ENCODE assay signal across 13 cellular contexts in genomic region chr19:42942187-42942789, GRCh38. TPM values are rescaled to one million over a fixed set of nuclear protein-coding genes. Genes with fewer than 3 reads are reported as not detected.
DNase-seq lines count a peak whose midpoint lies in the region; ATAC-seq and TF ChIP-seq lines count a peak whose summit lies in the region.
"Had no signal": no experiment of that assay in that cellular context is flagged by ENCODE, and none has a peak within 500 bp of the region (broad histone marks: within the 10 kb centered on the region; RNA-seq: fewer than 3 reads in every experiment).

No MANE protein-coding gene starts in this region.

- no peak overlapping the region for H3K4me3 ChIP-seq in Panc1 (ENCODE audit: low read depth in 2 of 2, low read length in 2 of 2)
- H3K4me3 ChIP-seq: transverse colon had no signal

- DNase-seq in AG09319 (ENCODE audit: extremely low read depth, low read depth) (no peak), Panc1 (ENCODE audit: low read depth, low spot score) (no peak), fibroblast of peridontal ligament (ENCODE audit: extremely low read depth) (peak; percentile 14), NCI-H1436 (lab: John Stamatoyannopoulos, UW) (no peak)
- no peak for DNase-seq in activated naive CD4-positive, alpha-beta T cell treated with anti-CD3 and anti-CD28 coated beads, Interleukin-2, amount 50 U/mL, for 72 hours (ENCODE audit: low spot score in 2 of 2)
- DNase-seq: NCI-H2171 treated with DMSO at 0.1 percent for 48 hours, transverse colon had no signal

- H3K9me3 Mint-ChIP-seq in activated naive CD4-positive, alpha-beta T cell treated with anti-CD3 and anti-CD28 coated beads, Interleukin-2, amount 50 U/mL, for 72 hours, result no peaks in the 10 kb centered on the region
- H3K9me3 Mint-ChIP-seq: dendritic cell treated with granulocyte-macrophage colony-stimulating factor and Interleukin-4, amounts not matched to agents 40 ng/mL and 50 ng/mL, for 4 days; T-helper 1 cell treated with Interleukin-12 subunit alpha and Interleukin-12 subunit beta and Interleukin-4 antibody, amounts not matched to agents 30 μg/mL and 1 μg/mL, for 36 hours had no signal

- no peaks in the 10 kb centered on the region for H3K36me3 Mint-ChIP-seq in activated naive CD4-positive, alpha-beta T cell treated with anti-CD3 and anti-CD28 coated beads, Interleukin-2, amount 50 U/mL, for 72 hours

- POLR2A ChIA-PET in Panc1 (lab: Charles Lee), result no interaction called here

- no TSS peak for BruUV-seq in Panc1 (replicated peaks; lab: Mats Ljungman, UMichigan)

- intact Hi-C loops in Panc1 (cut with micrococcal nuclease; ENCODE audit: unreplicated experiment), result no loop called here

- ATAC-seq in Panc1 (no peak), HG03135 (IDR thresholded peaks at IDR 0.05; ENCODE audit: unreplicated experiment) (no peak), HG02981 (IDR thresholded peaks at IDR 0.05; ENCODE audit: unreplicated experiment) (no peak)
- ATAC-seq in activated naive CD4-positive, alpha-beta T cell treated with anti-CD3 and anti-CD28 coated beads, Interleukin-2, amount 50 U/mL, for 72 hours, result no peak

- TF ChIP-seq CTCF in AG09319 (IDR thresholded peaks at IDR 0.05; ENCODE audit: low read depth, low read length), result peak; percentile 45
- 0 out of 2 replicates have a peak, but pooled peaks have one; percentile 2 for TF ChIP-seq CTCF in GM12874 (IDR thresholded peaks at IDR 0.05; ENCODE audit: insufficient read depth, low read depth, low read length)
- peak; percentile 74 for TF ChIP-seq CTCF in Panc1 (IDR thresholded peaks at IDR 0.05)

- no peak overlapping the region for H3K27ac ChIP-seq in Panc1 (ENCODE audit: low read length)
- H3K27ac ChIP-seq: neutrophil, transverse colon had no signal

- no peaks in the 10 kb centered on the region for H3K9me3 ChIP-seq in Panc1 (ENCODE audit: control insufficient read depth, insufficient read depth, low read depth, low read length)
- H3K9me3 ChIP-seq: neutrophil, transverse colon had no signal

- no peaks in the 10 kb centered on the region for H3K36me3 ChIP-seq in Panc1 (ENCODE audit: control insufficient read depth, insufficient read depth, low read length)
- H3K36me3 ChIP-seq: neutrophil, transverse colon had no signal

- in situ Hi-C loops in Panc1 (cut with HindIII; ENCODE audit: low pct_unique_long_range_greater_than_20kb, low sequenced_read_pairs), result no loop called here

- H3K27me3 ChIP-seq in Panc1 (ENCODE audit: control insufficient read depth, insufficient read depth, low read length), result no peaks in the 10 kb centered on the region
- H3K27me3 ChIP-seq: neutrophil, transverse colon had no signal

- CTCF ChIA-PET in Panc1 (lab: Charles Lee), result interaction anchor here (0.6 kb wide), 1 partner anchor 924 kb away, joined by 7 read pairs; no protein-coding TSS in a partner anchor

- H3K4me1 ChIP-seq in Panc1 (ENCODE audit: control insufficient read depth, insufficient read depth, low read length), result no peaks in the 10 kb centered on the region
- H3K4me1 ChIP-seq: transverse colon had no signal

- H3K27ac Mint-ChIP-seq in activated naive CD4-positive, alpha-beta T cell treated with anti-CD3 and anti-CD28 coated beads, Interleukin-2, amount 50 U/mL, for 72 hours, result no peak overlapping the region
- H3K27ac Mint-ChIP-seq: dendritic cell treated with granulocyte-macrophage colony-stimulating factor and Interleukin-4, amounts not matched to agents 40 ng/mL and 50 ng/mL, for 4 days; T-helper 1 cell treated with Interleukin-12 subunit alpha and Interleukin-12 subunit beta and Interleukin-4 antibody, amounts not matched to agents 30 μg/mL and 1 μg/mL, for 36 hours had no signal

RNA-seq across cellular contexts. Expression of gene PSG7, which starts 5.3 kb away (rescaled TPM):
- not detected for total RNA-seq in Panc1 (2021; ENCODE audit: unreplicated experiment)
- polyA plus RNA-seq in Panc1 (2012; ENCODE audit: insufficient read length), result not detected
- total RNA-seq in activated naive CD4-positive, alpha-beta T cell treated with anti-CD3 and anti-CD28 coated beads, Interleukin-2, amount 50 U/mL, for 72 hours, result not detected
- total RNA-seq: transverse colon had no signal

RNA-seq across cellular contexts. Expression of gene PSG6, which starts 24.6 kb away (rescaled TPM):
- not detected for total RNA-seq in Panc1 (2021; ENCODE audit: unreplicated experiment)
- polyA plus RNA-seq in Panc1 (2012; ENCODE audit: insufficient read length), result not detected
- total RNA-seq in activated naive CD4-positive, alpha-beta T cell treated with anti-CD3 and anti-CD28 coated beads, Interleukin-2, amount 50 U/mL, for 72 hours, result not detected
- total RNA-seq: transverse colon had no signal

Comparison
In these comparisons a context has a peak if more than half of its experiments do, and no peak if none do; other contexts are left out.
1. CTCF ChIP-seq: peak in every context shown above with its lines; median percentile 74 in Panc1; 45 in AG09319; 2 in GM12874.